ENCODE assay signal across 13 cellular contexts in genomic region chr5:109759304-109759703, GRCh38.
DNase-seq lines count a peak whose midpoint lies in the region; ATAC-seq and TF ChIP-seq lines count a peak whose summit lies in the region.
"Had no signal": no experiment of that assay in that cellular context is flagged by ENCODE, and none has a peak within 500 bp of the region (broad histone marks: within the 10 kb centered on the region; RNA-seq: fewer than 3 reads in every experiment).

No MANE protein-coding gene starts in this region.

- DNase-seq in AG08396 (ENCODE audit: low spot score) (peak; percentile 5), HCEC 1CT (peak; percentile 75), glutamatergic neuron (no peak), DMS 273 treated with DMSO at 0.1 percent for 48 hours (lab: John Stamatoyannopoulos, UW) (no peak), T-helper 9 cell (no peak)
- no peak for DNase-seq in activated CD8-positive, alpha-beta T cell treated with anti-CD3 and anti-CD28 coated beads, Interleukin-2, amount 10 ng/mL, durations not matched to agents 7 days and 5 days
- DNase-seq in stimulated activated effector memory CD8-positive, alpha-beta T cell treated with anti-CD3 and anti-CD28 coated beads, Interleukin-12 subunit alpha, Interleukin-12 subunit beta, amount 100 ng/mL, for 72 hours (ENCODE audit: low spot score in 2 of 2): no peak
- DNase-seq: activated naive CD4-positive, alpha-beta T cell treated with anti-CD3 and anti-CD28 coated beads for 36 hours; effector CD4-positive, alpha-beta T cell; NCI-H345; stimulated activated naive CD4-positive, alpha-beta T cell treated with Interleukin-2 at 50 U/mL for 16 hours had no signal

- peak overlapping the region; percentile 30 for H3K27ac Mint-ChIP-seq in activated CD8-positive, alpha-beta T cell treated with anti-CD3 and anti-CD28 coated beads, Interleukin-2, amount 10 ng/mL, durations not matched to agents 7 days and 5 days
- H3K27ac Mint-ChIP-seq in glutamatergic neuron (ENCODE audit: unreplicated experiment): peak overlapping the region; percentile 17
- no peak overlapping the region for H3K27ac Mint-ChIP-seq in stimulated activated effector memory CD8-positive, alpha-beta T cell treated with anti-CD3 and anti-CD28 coated beads, Interleukin-12 subunit alpha, Interleukin-12 subunit beta, amount 100 ng/mL, for 72 hours

- TF ChIP-seq CTCF in glutamatergic neuron (IDR thresholded peaks at IDR 0.05; ENCODE audit: partially characterized antibody, unreplicated experiment): no peak

- ATAC-seq in activated CD8-positive, alpha-beta T cell treated with anti-CD3 and anti-CD28 coated beads, Interleukin-2, amount 10 ng/mL, durations not matched to agents 7 days and 5 days: no peak
- ATAC-seq in stimulated activated effector memory CD8-positive, alpha-beta T cell treated with anti-CD3 and anti-CD28 coated beads, Interleukin-12 subunit alpha, Interleukin-12 subunit beta, amount 100 ng/mL, for 72 hours: no peak
- no peak for ATAC-seq in HG03280 (IDR thresholded peaks at IDR 0.05; ENCODE audit: unreplicated experiment)

- H3K4me3 Mint-ChIP-seq in activated CD8-positive, alpha-beta T cell treated with anti-CD3 and anti-CD28 coated beads, Interleukin-2, amount 10 ng/mL, durations not matched to agents 7 days and 5 days: no peak overlapping the region
- no peak overlapping the region for H3K4me3 Mint-ChIP-seq in glutamatergic neuron (ENCODE audit: unreplicated experiment)
- H3K4me3 Mint-ChIP-seq in stimulated activated effector memory CD8-positive, alpha-beta T cell treated with anti-CD3 and anti-CD28 coated beads, Interleukin-12 subunit alpha, Interleukin-12 subunit beta, amount 100 ng/mL, for 72 hours: no peak overlapping the region
- H3K4me3 Mint-ChIP-seq: activated naive CD4-positive, alpha-beta T cell treated with anti-CD3 and anti-CD28 coated beads for 36 hours; neural crest cell had no signal

- peaks cover 51% of the 10 kb centered on the region for H3K36me3 Mint-ChIP-seq in activated CD8-positive, alpha-beta T cell treated with anti-CD3 and anti-CD28 coated beads, Interleukin-2, amount 10 ng/mL, durations not matched to agents 7 days and 5 days (ENCODE audit: low read depth)
- H3K36me3 Mint-ChIP-seq in glutamatergic neuron (ENCODE audit: unreplicated experiment): peaks cover 9% of the 10 kb centered on the region
- peaks cover 38% of the 10 kb centered on the region for H3K36me3 Mint-ChIP-seq in stimulated activated effector memory CD8-positive, alpha-beta T cell treated with anti-CD3 and anti-CD28 coated beads, Interleukin-12 subunit alpha, Interleukin-12 subunit beta, amount 100 ng/mL, for 72 hours

- H3K27me3 Mint-ChIP-seq in activated CD8-positive, alpha-beta T cell treated with anti-CD3 and anti-CD28 coated beads, Interleukin-2, amount 10 ng/mL, durations not matched to agents 7 days and 5 days (ENCODE audit: low read depth): no peaks in the 10 kb centered on the region
- no peaks in the 10 kb centered on the region for H3K27me3 Mint-ChIP-seq in glutamatergic neuron (ENCODE audit: unreplicated experiment)

- peaks cover 4% of the 10 kb centered on the region for H3K4me1 Mint-ChIP-seq in activated CD8-positive, alpha-beta T cell treated with anti-CD3 and anti-CD28 coated beads, Interleukin-2, amount 10 ng/mL, durations not matched to agents 7 days and 5 days (ENCODE audit: low read depth)
- no peaks in the 10 kb centered on the region for H3K4me1 Mint-ChIP-seq in glutamatergic neuron (ENCODE audit: low read depth, unreplicated experiment)
- peaks cover 23% of the 10 kb centered on the region for H3K4me1 Mint-ChIP-seq in stimulated activated effector memory CD8-positive, alpha-beta T cell treated with anti-CD3 and anti-CD28 coated beads, Interleukin-12 subunit alpha, Interleukin-12 subunit beta, amount 100 ng/mL, for 72 hours
- H3K4me1 Mint-ChIP-seq: neural crest cell had no signal

- POLR2A ChIA-PET in activated CD8-positive, alpha-beta T cell treated with anti-CD3 and anti-CD28 coated beads, Interleukin-2, amount 10 ng/mL, durations not matched to agents 7 days and 5 days (lab: Charles Lee): no interaction called here

- CTCF ChIA-PET in activated CD8-positive, alpha-beta T cell treated with anti-CD3 and anti-CD28 coated beads, Interleukin-2, amount 10 ng/mL, durations not matched to agents 7 days and 5 days (lab: Charles Lee): interaction anchor here (0.7 kb wide), 1 partner anchor 51 kb away, joined by 3 read pairs; no protein-coding TSS in a partner anchor

- peaks cover 6% of the 10 kb centered on the region for H3K9me3 Mint-ChIP-seq in activated CD8-positive, alpha-beta T cell treated with anti-CD3 and anti-CD28 coated beads, Interleukin-2, amount 10 ng/mL, durations not matched to agents 7 days and 5 days (ENCODE audit: insufficient read depth)
- no peaks in the 10 kb centered on the region for H3K9me3 Mint-ChIP-seq in glutamatergic neuron (ENCODE audit: unreplicated experiment)
- H3K9me3 Mint-ChIP-seq in stimulated activated effector memory CD8-positive, alpha-beta T cell treated with anti-CD3 and anti-CD28 coated beads, Interleukin-12 subunit alpha, Interleukin-12 subunit beta, amount 100 ng/mL, for 72 hours: peaks cover 6% of the 10 kb centered on the region

Comparison
In these comparisons a context has a peak if more than half of its experiments do, and no peak if none do; other contexts are left out.
1. DNase-seq: peak in AG08396 (single experiment) and HCEC 1CT (single experiment); none in activated CD8-positive, alpha-beta T cell treated with anti-CD3 and anti-CD28 coated beads, Interleukin-2, amount 10 ng/mL, durations not matched to agents 7 days and 5 days (single experiment), glutamatergic neuron (single experiment), stimulated activated effector memory CD8-positive, alpha-beta T cell treated with anti-CD3 and anti-CD28 coated beads, Interleukin-12 subunit alpha, Interleukin-12 subunit beta, amount 100 ng/mL, for 72 hours (0 of 2), DMS 273 treated with DMSO at 0.1 percent for 48 hours (single experiment) and T-helper 9 cell (single experiment).